ENCODE assay signal across 1 cellular context in genomic region chr9:36858805-36859375, GRCh38.
TF ChIP-seq lines count a peak whose summit lies in the region.

No MANE protein-coding gene starts in this region.

TF ChIP-seq in WTC11, 78 proteins besides CTCF, POLR2A, EP300 and RAD21 (continued from another document):
- TF ChIP-seq IRF1 (CRISPR knock-in tag; IDR thresholded peaks at IDR 0.05) = no peak
- no peak for TF ChIP-seq E2F5 (CRISPR knock-in tag; IDR thresholded peaks at IDR 0.05)
- TF ChIP-seq SMAD4 (CRISPR knock-in tag; IDR thresholded peaks at IDR 0.05) = no peak
- no peak for TF ChIP-seq SMAD3 (CRISPR knock-in tag; IDR thresholded peaks at IDR 0.05; ENCODE audit: borderline replicate concordance)
- no peak for TF ChIP-seq ARID4B (CRISPR knock-in tag; IDR thresholded peaks at IDR 0.05; ENCODE audit: borderline replicate concordance)
- no peak for TF ChIP-seq ZNF263 (CRISPR knock-in tag; IDR thresholded peaks at IDR 0.05; ENCODE audit: low read depth)
- TF ChIP-seq ZNF121 (CRISPR knock-in tag; IDR thresholded peaks at IDR 0.05) = no peak
- TF ChIP-seq ZBTB21 (CRISPR knock-in tag; IDR thresholded peaks at IDR 0.05; ENCODE audit: borderline replicate concordance) = no peak
